10 cellular contexts compared by ENCODE assay signal in genomic region chr4:71807469-71807868, GRCh38. TPM values are rescaled to one million over a fixed set of nuclear protein-coding genes. Genes with fewer than 3 reads are reported as not detected.
"Had no signal": no experiment of that assay in that cellular context is flagged by ENCODE, and none has a peak within 500 bp of the region (broad histone marks: within the 10 kb centered on the region; RNA-seq: fewer than 3 reads in every experiment).

No MANE protein-coding gene starts in this region.

- H3K9ac ChIP-seq: KMS-11 had no signal

- H3K9me3 Mint-ChIP-seq: IgD-negative memory B cell had no signal

- H3K27ac Mint-ChIP-seq: IgD-negative memory B cell had no signal

- H3K27ac ChIP-seq: HL-60, KMS-11 had no signal

- H3K4me1 Mint-ChIP-seq: IgD-negative memory B cell had no signal

- ATAC-seq: HepG2 had no signal

- H3K4me3 Mint-ChIP-seq: IgD-negative memory B cell had no signal

- DNase-seq: IMR-90, KBM-7, KG1 had no signal

- H3K4me2 ChIP-seq: KMS-11 had no signal

- H3K36me3 Mint-ChIP-seq: IgD-negative memory B cell had no signal

- FAIRE-seq: HepG2, HTR-8/SVneo had no signal

RNA-seq across cellular contexts. Expression of gene GC, which starts 23.6 kb away (rescaled TPM):
- total RNA-seq: HT-29, HT1080, IMR-90 had no signal
- polyA plus RNA-seq: IgD-negative memory B cell, IMR-90 had no signal
